Comparison of ENCODE assay signal across 24 cellular contexts in genomic region chr12:46359667-46360280, GRCh38. TPM values are rescaled to one million over a fixed set of nuclear protein-coding genes. Genes with fewer than 3 reads are reported as not detected.
DNase-seq lines count a peak whose midpoint lies in the region; ATAC-seq and TF ChIP-seq lines count a peak whose summit lies in the region.
"Had no signal": no experiment of that assay in that cellular context is flagged by ENCODE, and none has a peak within 500 bp of the region (broad histone marks: within the 10 kb centered on the region; RNA-seq: fewer than 3 reads in every experiment).

No MANE protein-coding gene starts in this region.

- peak overlapping the region; percentile 28 for H3K27ac Mint-ChIP-seq in activated CD4-positive, alpha-beta memory T cell treated with anti-CD3 and anti-CD28 coated beads for 36 hours
- no peak overlapping the region for H3K27ac Mint-ChIP-seq in activated CD4-positive, alpha-beta memory T cell treated with anti-CD3 and anti-CD28 coated beads, Interleukin-2, amount 10 ng/mL, durations not matched to agents 7 days and 5 days
- H3K27ac Mint-ChIP-seq: brain, mesothelial cell of epicardium had no signal

- peak overlapping the region; percentile 18 to 93 (median 32) for H3K27ac ChIP-seq in gastrocnemius medialis
- H3K27ac ChIP-seq: C4-2B, heart left ventricle, left lung, parathyroid adenoma, vagina had no signal

- ATAC-seq in gastrocnemius medialis = no peak
- ATAC-seq: effector memory CD8-positive, alpha-beta T cell; heart left ventricle; left lung; Right ventricle myocardium inferior; sciatic nerve had no signal

- H3K4me1 ChIP-seq in gastrocnemius medialis = peaks cover 33 to 45% of the 10 kb centered on the region in 2 donors

- H3K36me3 ChIP-seq in gastrocnemius medialis = peaks cover 14 to 57% of the 10 kb centered on the region in 2 donors

- in situ Hi-C loops in gastrocnemius medialis (cut with MboI; ENCODE audit: low sequenced_read_pairs in 4 of 4) = loop anchor here in 3 of 4 donors (10.0 to 25.0 kb wide), 4 partner anchors 303 to 565 kb away; partner anchors contain the start of gene SCAF11 (in 1 of the 3)

- H3K27me3 ChIP-seq in gastrocnemius medialis = no peaks in the 10 kb centered on the region
- H3K27me3 ChIP-seq: heart left ventricle, left lung, vagina had no signal

- no peak overlapping the region for H3K4me3 Mint-ChIP-seq in activated CD4-positive, alpha-beta memory T cell treated with anti-CD3 and anti-CD28 coated beads for 36 hours
- H3K4me3 Mint-ChIP-seq in activated CD4-positive, alpha-beta memory T cell treated with anti-CD3 and anti-CD28 coated beads, Interleukin-2, amount 10 ng/mL, durations not matched to agents 7 days and 5 days = no peak overlapping the region
- H3K4me3 Mint-ChIP-seq: brain; effector memory CD8-positive, alpha-beta T cell; mesothelial cell of epicardium; nephron had no signal

- no peaks in the 10 kb centered on the region for H3K9me3 Mint-ChIP-seq in activated CD4-positive, alpha-beta memory T cell treated with anti-CD3 and anti-CD28 coated beads for 36 hours
- H3K9me3 Mint-ChIP-seq in activated CD4-positive, alpha-beta memory T cell treated with anti-CD3 and anti-CD28 coated beads, Interleukin-2, amount 10 ng/mL, durations not matched to agents 7 days and 5 days = no peaks in the 10 kb centered on the region
- H3K9me3 Mint-ChIP-seq: brain; effector memory CD8-positive, alpha-beta T cell; mesothelial cell of epicardium; nephron had no signal

- TF ChIP-seq CTCF in epithelial cell of esophagus (IDR thresholded peaks at IDR 0.05; ENCODE audit: insufficient read depth, low read depth, low read length, missing control alignments) (no peak), gastrocnemius medialis (IDR thresholded peaks at IDR 0.05 in 4 of 5, conservative IDR thresholded peaks at IDR 0.05 in 1 of 5) (no peak)

- no peaks in the 10 kb centered on the region for H3K9me3 ChIP-seq in gastrocnemius medialis
- H3K9me3 ChIP-seq: heart left ventricle, left lung, vagina had no signal

- intact Hi-C loops in activated CD4-positive, alpha-beta memory T cell treated with anti-CD3 and anti-CD28 coated beads for 36 hours (cut with micrococcal nuclease) = no loop called here
- intact Hi-C loops in gastrocnemius medialis (cut with DNase I; ENCODE audit: low total_unique reads) = no loop called here

- no peaks in the 10 kb centered on the region for H3K27me3 Mint-ChIP-seq in activated CD4-positive, alpha-beta memory T cell treated with anti-CD3 and anti-CD28 coated beads for 36 hours
- no peaks in the 10 kb centered on the region for H3K27me3 Mint-ChIP-seq in activated CD4-positive, alpha-beta memory T cell treated with anti-CD3 and anti-CD28 coated beads, Interleukin-2, amount 10 ng/mL, durations not matched to agents 7 days and 5 days
- H3K27me3 Mint-ChIP-seq: effector memory CD8-positive, alpha-beta T cell had no signal

- DNase-seq in activated CD4-positive, alpha-beta memory T cell treated with anti-CD3 and anti-CD28 coated beads for 36 hours = no peak
- DNase-seq in activated CD4-positive, alpha-beta memory T cell treated with anti-CD3 and anti-CD28 coated beads, Interleukin-2, amount 10 ng/mL, durations not matched to agents 7 days and 5 days = no peak
- DNase-seq in NAMALWA (ENCODE audit: low spot score) = peak; percentile 8
- peak; percentile 23 for DNase-seq in epithelial cell of esophagus (ENCODE audit: low read depth)
- no peak for DNase-seq in gastrocnemius medialis
- no peak for DNase-seq in NCI-H128 (lab: John Stamatoyannopoulos, UW; ENCODE audit: unreplicated experiment)
- no peak for DNase-seq in islet precursor cell
- DNase-seq in HEK293T (ENCODE audit: extremely low spot score) = no peak
- DNase-seq: activated effector memory CD4-positive, alpha-beta T cell treated with Interleukin-2 at 50 U/mL for 16 hours; effector memory CD8-positive, alpha-beta T cell; heart left ventricle; left lung; NCI-H1048; NCI-H2029; NCI-H226; NCI-H748 treated with DMSO at 0.1 percent for 48 hours had no signal

- peaks cover 41% of the 10 kb centered on the region for H3K4me1 Mint-ChIP-seq in activated CD4-positive, alpha-beta memory T cell treated with anti-CD3 and anti-CD28 coated beads for 36 hours (ENCODE audit: low read depth)
- H3K4me1 Mint-ChIP-seq in activated CD4-positive, alpha-beta memory T cell treated with anti-CD3 and anti-CD28 coated beads, Interleukin-2, amount 10 ng/mL, durations not matched to agents 7 days and 5 days = peaks cover 43% of the 10 kb centered on the region

- POLR2A ChIA-PET in activated CD4-positive, alpha-beta memory T cell treated with anti-CD3 and anti-CD28 coated beads for 36 hours (lab: Charles Lee) = interaction anchor here (1.5 to 3.1 kb wide), 2 partner anchors 8 to 11 kb away, joined by 8 to 13 read pairs; no protein-coding TSS in a partner anchor
- POLR2A ChIA-PET in activated CD4-positive, alpha-beta memory T cell treated with anti-CD3 and anti-CD28 coated beads, Interleukin-2, amount 10 ng/mL, durations not matched to agents 7 days and 5 days (lab: Charles Lee) = interaction anchor here (0.7 to 1.4 kb wide), 3 partner anchors 12 to 90 kb away, joined by 3 to 6 read pairs (median 3); no protein-coding TSS in a partner anchor
- POLR2A ChIA-PET in HEK293T (lab: Yijun Ruan, JAX) = interaction anchor here (0.8 kb wide), 1 partner anchor 90 kb away, joined by 3 read pairs; no protein-coding TSS in a partner anchor

- peaks cover 54% of the 10 kb centered on the region for H3K36me3 Mint-ChIP-seq in activated CD4-positive, alpha-beta memory T cell treated with anti-CD3 and anti-CD28 coated beads for 36 hours
- peaks cover 61% of the 10 kb centered on the region for H3K36me3 Mint-ChIP-seq in activated CD4-positive, alpha-beta memory T cell treated with anti-CD3 and anti-CD28 coated beads, Interleukin-2, amount 10 ng/mL, durations not matched to agents 7 days and 5 days (ENCODE audit: low read depth)

- TF ChIP-seq POLR2A in gastrocnemius medialis (IDR thresholded peaks at IDR 0.05) = no peak

- CTCF ChIA-PET in activated CD4-positive, alpha-beta memory T cell treated with anti-CD3 and anti-CD28 coated beads for 36 hours (lab: Charles Lee) = no interaction called here
- CTCF ChIA-PET in activated CD4-positive, alpha-beta memory T cell treated with anti-CD3 and anti-CD28 coated beads, Interleukin-2, amount 10 ng/mL, durations not matched to agents 7 days and 5 days (lab: Charles Lee) = no interaction called here
- CTCF ChIA-PET in HEK293T (lab: Yijun Ruan, JAX) = no interaction called here

- H3K4me3 ChIP-seq in epithelial cell of esophagus (ENCODE audit: low read length) = no peak overlapping the region
- H3K4me3 ChIP-seq in gastrocnemius medialis = no peak overlapping the region
- H3K4me3 ChIP-seq: heart left ventricle, left lung, vagina had no signal

TF ChIP-seq in HEK293T, 16 proteins besides CTCF, POLR2A, EP300 and RAD21:
- TF ChIP-seq SUZ12 (IDR thresholded peaks at IDR 0.05) = no peak
- no peak for TF ChIP-seq FOXA1 (IDR thresholded peaks at IDR 0.05)
- TF ChIP-seq FOXM1 (IDR thresholded peaks at IDR 0.05; ENCODE audit: borderline replicate concordance) = no peak
- no peak for TF ChIP-seq CTBP1 (IDR thresholded peaks at IDR 0.05; ENCODE audit: borderline replicate concordance)
- no peak for TF ChIP-seq LEF1 (IDR thresholded peaks at IDR 0.05; ENCODE audit: borderline replicate concordance)
- no peak for TF ChIP-seq ARNT (IDR thresholded peaks at IDR 0.05)

RNA-seq across cellular contexts. Expression of gene SLC38A2, which starts 12.8 kb away (rescaled TPM):
- 100 to 1,000 TPM; 173 to 187 TPM for total RNA-seq in activated CD4-positive, alpha-beta memory T cell treated with anti-CD3 and anti-CD28 coated beads for 36 hours
- 100 to 1,000 TPM; 265 to 267 TPM for total RNA-seq in activated CD4-positive, alpha-beta memory T cell treated with anti-CD3 and anti-CD28 coated beads, Interleukin-2, amount 10 ng/mL, durations not matched to agents 7 days and 5 days
- total RNA-seq in gastrocnemius medialis = 100 to 1,000 TPM; 260 to 853 (median 400) TPM

Comparison
In these comparisons a context has a peak if more than half of its experiments do, and no peak if none do; other contexts are left out.
1. DNase-seq: peak in NAMALWA (single experiment) and epithelial cell of esophagus (single experiment); none in activated CD4-positive, alpha-beta memory T cell treated with anti-CD3 and anti-CD28 coated beads for 36 hours (single experiment), activated CD4-positive, alpha-beta memory T cell treated with anti-CD3 and anti-CD28 coated beads, Interleukin-2, amount 10 ng/mL, durations not matched to agents 7 days and 5 days (single experiment), gastrocnemius medialis (0 of 2), NCI-H128 (single experiment), islet precursor cell (single experiment) and HEK293T (single experiment).